In the genomic region with DNA sequence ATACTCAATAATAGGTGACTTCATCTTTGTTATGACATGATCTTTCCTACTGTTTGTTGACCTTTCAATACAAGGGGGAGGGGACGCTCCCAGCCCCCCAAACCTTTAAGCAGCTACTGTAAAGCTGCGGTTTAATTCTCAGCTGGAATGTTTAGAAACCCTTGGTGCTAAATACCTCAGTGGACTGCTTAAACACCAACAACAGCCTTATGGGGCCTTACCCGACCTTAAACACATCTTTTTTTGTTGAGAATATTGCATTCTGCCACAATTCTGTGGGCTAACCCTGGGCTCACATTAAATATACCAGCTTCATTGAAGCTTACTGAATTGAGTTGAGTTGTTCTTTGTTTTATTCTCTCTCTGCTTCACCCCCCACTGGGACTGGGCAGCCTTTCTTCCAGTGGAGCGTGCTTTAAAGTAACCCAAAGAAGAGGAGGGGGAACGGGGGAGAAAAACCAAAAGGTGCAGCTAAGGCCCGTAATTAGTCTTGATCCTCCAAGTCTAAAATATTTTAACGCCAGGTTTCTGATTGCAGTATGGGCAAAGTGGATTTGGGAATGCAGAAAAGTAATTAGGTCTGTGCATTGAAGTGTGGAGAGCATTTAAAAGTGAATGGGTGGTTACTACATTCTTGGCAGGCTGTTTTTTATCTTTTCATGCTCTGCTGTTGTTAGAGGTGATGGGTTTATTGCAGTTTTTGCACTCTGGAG, we compare ENCODE assay signal across 1 cellular context.
TF ChIP-seq lines count a peak whose summit lies in the region.

No MANE protein-coding gene starts in this region.

TF ChIP-seq in H1, 55 proteins besides CTCF, POLR2A, EP300 and RAD21:
- 0 out of 2 replicates have a peak, but pooled peaks have one; percentile 16 for TF ChIP-seq SP1 (IDR thresholded peaks at IDR 0.05; ENCODE audit: low read depth, low read length)
- TF ChIP-seq ASH2L (IDR thresholded peaks at IDR 0.05; ENCODE audit: low read length): peak; percentile 55
- TF ChIP-seq, protein P1, sequence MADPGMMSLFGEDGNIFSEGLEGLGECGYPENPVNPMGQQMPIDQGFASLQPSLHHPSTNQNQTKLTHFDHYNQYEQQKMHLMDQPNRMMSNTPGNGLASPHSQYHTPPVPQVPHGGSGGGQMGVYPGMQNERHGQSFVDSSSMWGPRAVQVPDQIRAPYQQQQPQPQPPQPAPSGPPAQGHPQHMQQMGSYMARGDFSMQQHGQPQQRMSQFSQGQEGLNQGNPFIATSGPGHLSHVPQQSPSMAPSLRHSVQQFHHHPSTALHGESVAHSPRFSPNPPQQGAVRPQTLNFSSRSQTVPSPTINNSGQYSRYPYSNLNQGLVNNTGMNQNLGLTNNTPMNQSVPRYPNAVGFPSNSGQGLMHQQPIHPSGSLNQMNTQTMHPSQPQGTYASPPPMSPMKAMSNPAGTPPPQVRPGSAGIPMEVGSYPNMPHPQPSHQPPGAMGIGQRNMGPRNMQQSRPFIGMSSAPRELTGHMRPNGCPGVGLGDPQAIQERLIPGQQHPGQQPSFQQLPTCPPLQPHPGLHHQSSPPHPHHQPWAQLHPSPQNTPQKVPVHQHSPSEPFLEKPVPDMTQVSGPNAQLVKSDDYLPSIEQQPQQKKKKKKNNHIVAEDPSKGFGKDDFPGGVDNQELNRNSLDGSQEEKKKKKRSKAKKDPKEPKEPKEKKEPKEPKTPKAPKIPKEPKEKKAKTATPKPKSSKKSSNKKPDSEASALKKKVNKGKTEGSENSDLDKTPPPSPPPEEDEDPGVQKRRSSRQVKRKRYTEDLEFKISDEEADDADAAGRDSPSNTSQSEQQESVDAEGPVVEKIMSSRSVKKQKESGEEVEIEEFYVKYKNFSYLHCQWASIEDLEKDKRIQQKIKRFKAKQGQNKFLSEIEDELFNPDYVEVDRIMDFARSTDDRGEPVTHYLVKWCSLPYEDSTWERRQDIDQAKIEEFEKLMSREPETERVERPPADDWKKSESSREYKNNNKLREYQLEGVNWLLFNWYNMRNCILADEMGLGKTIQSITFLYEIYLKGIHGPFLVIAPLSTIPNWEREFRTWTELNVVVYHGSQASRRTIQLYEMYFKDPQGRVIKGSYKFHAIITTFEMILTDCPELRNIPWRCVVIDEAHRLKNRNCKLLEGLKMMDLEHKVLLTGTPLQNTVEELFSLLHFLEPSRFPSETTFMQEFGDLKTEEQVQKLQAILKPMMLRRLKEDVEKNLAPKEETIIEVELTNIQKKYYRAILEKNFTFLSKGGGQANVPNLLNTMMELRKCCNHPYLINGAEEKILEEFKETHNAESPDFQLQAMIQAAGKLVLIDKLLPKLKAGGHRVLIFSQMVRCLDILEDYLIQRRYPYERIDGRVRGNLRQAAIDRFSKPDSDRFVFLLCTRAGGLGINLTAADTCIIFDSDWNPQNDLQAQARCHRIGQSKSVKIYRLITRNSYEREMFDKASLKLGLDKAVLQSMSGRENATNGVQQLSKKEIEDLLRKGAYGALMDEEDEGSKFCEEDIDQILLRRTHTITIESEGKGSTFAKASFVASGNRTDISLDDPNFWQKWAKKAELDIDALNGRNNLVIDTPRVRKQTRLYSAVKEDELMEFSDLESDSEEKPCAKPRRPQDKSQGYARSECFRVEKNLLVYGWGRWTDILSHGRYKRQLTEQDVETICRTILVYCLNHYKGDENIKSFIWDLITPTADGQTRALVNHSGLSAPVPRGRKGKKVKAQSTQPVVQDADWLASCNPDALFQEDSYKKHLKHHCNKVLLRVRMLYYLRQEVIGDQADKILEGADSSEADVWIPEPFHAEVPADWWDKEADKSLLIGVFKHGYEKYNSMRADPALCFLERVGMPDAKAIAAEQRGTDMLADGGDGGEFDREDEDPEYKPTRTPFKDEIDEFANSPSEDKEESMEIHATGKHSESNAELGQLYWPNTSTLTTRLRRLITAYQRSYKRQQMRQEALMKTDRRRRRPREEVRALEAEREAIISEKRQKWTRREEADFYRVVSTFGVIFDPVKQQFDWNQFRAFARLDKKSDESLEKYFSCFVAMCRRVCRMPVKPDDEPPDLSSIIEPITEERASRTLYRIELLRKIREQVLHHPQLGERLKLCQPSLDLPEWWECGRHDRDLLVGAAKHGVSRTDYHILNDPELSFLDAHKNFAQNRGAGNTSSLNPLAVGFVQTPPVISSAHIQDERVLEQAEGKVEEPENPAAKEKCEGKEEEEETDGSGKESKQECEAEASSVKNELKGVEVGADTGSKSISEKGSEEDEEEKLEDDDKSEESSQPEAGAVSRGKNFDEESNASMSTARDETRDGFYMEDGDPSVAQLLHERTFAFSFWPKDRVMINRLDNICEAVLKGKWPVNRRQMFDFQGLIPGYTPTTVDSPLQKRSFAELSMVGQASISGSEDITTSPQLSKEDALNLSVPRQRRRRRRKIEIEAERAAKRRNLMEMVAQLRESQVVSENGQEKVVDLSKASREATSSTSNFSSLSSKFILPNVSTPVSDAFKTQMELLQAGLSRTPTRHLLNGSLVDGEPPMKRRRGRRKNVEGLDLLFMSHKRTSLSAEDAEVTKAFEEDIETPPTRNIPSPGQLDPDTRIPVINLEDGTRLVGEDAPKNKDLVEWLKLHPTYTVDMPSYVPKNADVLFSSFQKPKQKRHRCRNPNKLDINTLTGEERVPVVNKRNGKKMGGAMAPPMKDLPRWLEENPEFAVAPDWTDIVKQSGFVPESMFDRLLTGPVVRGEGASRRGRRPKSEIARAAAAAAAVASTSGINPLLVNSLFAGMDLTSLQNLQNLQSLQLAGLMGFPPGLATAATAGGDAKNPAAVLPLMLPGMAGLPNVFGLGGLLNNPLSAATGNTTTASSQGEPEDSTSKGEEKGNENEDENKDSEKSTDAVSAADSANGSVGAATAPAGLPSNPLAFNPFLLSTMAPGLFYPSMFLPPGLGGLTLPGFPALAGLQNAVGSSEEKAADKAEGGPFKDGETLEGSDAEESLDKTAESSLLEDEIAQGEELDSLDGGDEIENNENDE (IDR thresholded peaks at IDR 0.05; ENCODE audit: insufficient replicate concordance, low read length): peak; percentile 59
- no peak for TF ChIP-seq RBBP5 (IDR thresholded peaks at IDR 0.05; ENCODE audit: borderline replicate concordance, low read depth, low read length)
- no peak for TF ChIP-seq KDM1A (IDR thresholded peaks at IDR 0.05; ENCODE audit: borderline replicate concordance, low read length)
- no peak for TF ChIP-seq ZNF274 (IDR thresholded peaks at IDR 0.05; ENCODE audit: borderline replicate concordance, extremely low read depth, low read length)
- TF ChIP-seq, protein P2, sequence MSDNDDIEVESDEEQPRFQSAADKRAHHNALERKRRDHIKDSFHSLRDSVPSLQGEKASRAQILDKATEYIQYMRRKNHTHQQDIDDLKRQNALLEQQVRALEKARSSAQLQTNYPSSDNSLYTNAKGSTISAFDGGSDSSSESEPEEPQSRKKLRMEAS (IDR thresholded peaks at IDR 0.05): no peak
- peak; percentile 48; the same call in 1 of the 2 replicates for TF ChIP-seq TEAD4 (IDR thresholded peaks at IDR 0.05; ENCODE audit: low read depth, low read length)
- TF ChIP-seq GTF2F1 (IDR thresholded peaks at IDR 0.05; ENCODE audit: borderline replicate concordance, low read depth, low read length): no peak
